In genomic region chr2:16373341-16373740, GRCh38 we compare ENCODE assay signal across 34 cellular contexts.
"Had no signal": no experiment of that assay in that cellular context is flagged by ENCODE, and none has a peak within 500 bp of the region (broad histone marks: within the 10 kb centered on the region; RNA-seq: fewer than 3 reads in every experiment).

No MANE protein-coding gene starts in this region.

- H3K9me3 ChIP-seq: MG63 had no signal

- H3K36me3 ChIP-seq: MG63 had no signal

- H3K4me3 ChIP-seq: MG63 had no signal

- DNase-seq: Karpas-422, Kasumi-1, MG63, MM.1S, MV-4-11, NCI-H1048, NCI-H1092, NCI-H1092 treated with DMSO at 0.1 percent for 48 hours, NCI-H1105, NCI-H1105 treated with DMSO at 0.1 percent for 48 hours, NCI-H1417, NCI-H1417 treated with DMSO at 0.1 percent for 48 hours, NCI-H1436, NCI-H1436 treated with DMSO at 0.1 percent for 48 hours, NCI-H146, NCI-H1694, NCI-H1694 treated with DMSO at 0.1 percent for 48 hours, NCI-H187, NCI-H187 treated with DMSO at 0.1 percent for 48 hours, NCI-H1930, NCI-H2029, NCI-H2029 treated with DMSO at 0.1 percent for 48 hours, NCI-H2081, NCI-H2081 treated with DMSO at 0.1 percent for 48 hours, NCI-H2107, NCI-H2171, NCI-H2171 treated with DMSO at 0.1 percent for 48 hours, NCI-H2227 treated with DMSO at 0.1 percent for 48 hours, NCI-H226, NCI-H345, NCI-H446, NCI-H446 treated with DMSO at 0.1 percent for 48 hours, NCI-H510A, NCI-H510A treated with DMSO at 0.1 percent for 48 hours had no signal

- H3K27me3 ChIP-seq: MG63 had no signal
